Comparison of ENCODE assay signal across 1 cellular context in genomic region chr16:87635541-87636049, GRCh38.
TF ChIP-seq lines count a peak whose summit lies in the region.

No MANE protein-coding gene starts in this region.

TF ChIP-seq in HepG2, 621 proteins besides CTCF, POLR2A, EP300 and RAD21 (continued from another document and continues in another):
- TF ChIP-seq ZNF318 (CRISPR knock-in tag; IDR thresholded peaks at IDR 0.05) (no peak), ZNF672 (CRISPR knock-in tag; IDR thresholded peaks at IDR 0.05) (no peak), TEAD2 (CRISPR knock-in tag; IDR thresholded peaks at IDR 0.05) (0 out of 2 replicates have a peak, but pooled peaks have one; percentile 61), ZNF550 (CRISPR knock-in tag; IDR thresholded peaks at IDR 0.05; ENCODE audit: borderline replicate concordance) (no peak), SP1 (IDR thresholded peaks at IDR 0.05) (no peak), SP1 (CRISPR knock-in tag; IDR thresholded peaks at IDR 0.05) (no peak; the same call in 1 of the 2 replicates), RFXAP (CRISPR knock-in tag; IDR thresholded peaks at IDR 0.05; ENCODE audit: borderline replicate concordance) (no peak), YY1 (IDR thresholded peaks at IDR 0.05; ENCODE audit: insufficient read depth, insufficient replicate concordance, low read depth, low read length) (no peak), ZNF549 (CRISPR knock-in tag; IDR thresholded peaks at IDR 0.05) (no peak), ZNF350 (CRISPR knock-in tag; IDR thresholded peaks at IDR 0.05; ENCODE audit: borderline replicate concordance, low read depth) (peak; percentile 75), RFXANK (CRISPR knock-in tag; IDR thresholded peaks at IDR 0.05) (no peak), IRF2 (CRISPR knock-in tag; IDR thresholded peaks at IDR 0.05) (no peak), KLF15 (CRISPR knock-in tag; IDR thresholded peaks at IDR 0.05; ENCODE audit: borderline replicate concordance) (no peak), KLF12 (CRISPR knock-in tag; IDR thresholded peaks at IDR 0.05; ENCODE audit: borderline replicate concordance) (no peak; the same call in 1 of the 2 replicates), JUN (CRISPR knock-in tag; IDR thresholded peaks at IDR 0.05) (no peak), NONO (IDR thresholded peaks at IDR 0.05) (no peak), NONO (CRISPR knock-in tag; conservative IDR thresholded peaks at IDR 0.05) (no peak), ETV5 (CRISPR knock-in tag; IDR thresholded peaks at IDR 0.05; ENCODE audit: borderline replicate concordance) (peak; percentile 57; the same call in 1 of the 2 replicates), ATRX (CRISPR knock-in tag; IDR thresholded peaks at IDR 0.05; ENCODE audit: borderline replicate concordance) (no peak), POLR2AphosphoS5 (IDR thresholded peaks at IDR 0.05; ENCODE audit: low read depth, low read length) (no peak), HHEX (CRISPR knock-in tag; IDR thresholded peaks at IDR 0.05) (no peak), JUND (CRISPR knock-in tag; IDR thresholded peaks at IDR 0.05) (no peak), KLF11 (CRISPR knock-in tag; IDR thresholded peaks at IDR 0.05) (no peak), ETV6 (CRISPR knock-in tag; conservative IDR thresholded peaks at IDR 0.05) (no peak), XRCC5 (optimal IDR thresholded peaks at IDR 0.05; ENCODE audit: low read length) (peak; percentile 89), ZMYM2 (CRISPR knock-in tag; IDR thresholded peaks at IDR 0.05) (no peak), SRF (IDR thresholded peaks at IDR 0.05; ENCODE audit: low read depth, low read length) (no peak), CERS6 (CRISPR knock-in tag; IDR thresholded peaks at IDR 0.05) (0 out of 2 replicates have a peak, but pooled peaks have one; percentile 20), LRRFIP1 (CRISPR knock-in tag; conservative IDR thresholded peaks at IDR 0.05) (no peak), ZNF34 (CRISPR knock-in tag; IDR thresholded peaks at IDR 0.05; ENCODE audit: borderline replicate concordance) (0 out of 2 replicates have a peak, but pooled peaks have one; percentile 6), USF2 (IDR thresholded peaks at IDR 0.05; ENCODE audit: low read depth, low read length) (no peak), USF2 (CRISPR knock-in tag; IDR thresholded peaks at IDR 0.05; ENCODE audit: borderline replicate concordance) (no peak; the same call in 1 of the 2 replicates), GABPB1 (CRISPR knock-in tag; IDR thresholded peaks at IDR 0.05) (peak; percentile 59; the same call in 1 of the 2 replicates), MBD4 (IDR thresholded peaks at IDR 0.05; ENCODE audit: borderline replicate concordance, low read length) (no peak), MAFF (IDR thresholded peaks at IDR 0.05; ENCODE audit: low read depth, low read length) (no peak), NR1H2 (CRISPR knock-in tag; IDR thresholded peaks at IDR 0.05; ENCODE audit: borderline replicate concordance, low read depth) (no peak), THRA (CRISPR knock-in tag; IDR thresholded peaks at IDR 0.05; ENCODE audit: borderline replicate concordance) (no peak), POGZ (CRISPR knock-in tag; IDR thresholded peaks at IDR 0.05) (0 out of 2 replicates have a peak, but pooled peaks have one; percentile 36), ZNF546 (CRISPR knock-in tag; conservative IDR thresholded peaks at IDR 0.05) (no peak), EED (CRISPR knock-in tag; IDR thresholded peaks at IDR 0.05) (no peak; the same call in 1 of the 2 replicates), TCF7 (IDR thresholded peaks at IDR 0.05; ENCODE audit: low read depth) (no peak), TIGD3 (CRISPR knock-in tag; IDR thresholded peaks at IDR 0.05; ENCODE audit: borderline replicate concordance) (no peak), NFE2L1 (CRISPR knock-in tag; IDR thresholded peaks at IDR 0.05; ENCODE audit: borderline replicate concordance) (no peak; the same call in 1 of the 2 replicates), ZNF879 (CRISPR knock-in tag; IDR thresholded peaks at IDR 0.05) (no peak), TP53 (CRISPR knock-in tag; conservative IDR thresholded peaks at IDR 0.05) (0 out of 2 replicates have a peak, but pooled peaks have one; percentile 25), ZNF44 (CRISPR knock-in tag; IDR thresholded peaks at IDR 0.05) (peak; percentile 52; the same call in 1 of the 2 replicates), NFKBIZ (CRISPR knock-in tag; IDR thresholded peaks at IDR 0.05) (0 out of 2 replicates have a peak, but pooled peaks have one; percentile 33), ZNF414 (CRISPR knock-in tag; IDR thresholded peaks at IDR 0.05) (no peak), PHF21A (CRISPR knock-in tag; IDR thresholded peaks at IDR 0.05) (no peak), HNRNPL (IDR thresholded peaks at IDR 0.05; ENCODE audit: low read depth, low read length) (peak; percentile 100), RBM22 (optimal IDR thresholded peaks at IDR 0.05; ENCODE audit: low read length) (no peak), PHF20 (CRISPR knock-in tag; IDR thresholded peaks at IDR 0.05) (no peak), ZNF24 (IDR thresholded peaks at IDR 0.05) (no peak), MZF1 (CRISPR knock-in tag; IDR thresholded peaks at IDR 0.05; ENCODE audit: borderline replicate concordance) (no peak), CC2D1A (CRISPR knock-in tag; IDR thresholded peaks at IDR 0.05) (no peak)
